In genomic region chr10:46093316-46094196, GRCh38 we compare ENCODE assay signal across 16 cellular contexts. TPM values are rescaled to one million over a fixed set of nuclear protein-coding genes. Genes with fewer than 3 reads are reported as not detected.
DNase-seq lines count a peak whose midpoint lies in the region; ATAC-seq and TF ChIP-seq lines count a peak whose summit lies in the region.
"Not testable (repeated sequence)": the region's sequence is repeated elsewhere in the genome, so short reads cannot be mapped to it uniquely, and the experiment has no call there.
"Had no signal": no experiment of that assay in that cellular context is flagged by ENCODE, and none has a peak within 500 bp of the region (broad histone marks: within the 10 kb centered on the region; RNA-seq: fewer than 3 reads in every experiment).

No MANE protein-coding gene starts in this region.

- H3K9me3 ChIP-seq in HEK293 (ENCODE audit: control insufficient read depth, insufficient read depth, low read depth, low read length); esophagus muscularis mucosa; neutrophil: not testable (repeated sequence)

- CTCF ChIA-PET in HEK293 (lab: Yijun Ruan, JAX): not testable (repeated sequence)
- CTCF ChIA-PET in activated naive CD4-positive, alpha-beta T cell treated with anti-CD3 and anti-CD28 coated beads, Interleukin-2, amount 10 ng/mL, durations not matched to agents 7 days and 5 days (lab: Charles Lee): interaction anchor here (0.6 kb wide), 1 partner anchor 60 kb away, joined by 3 read pairs; no protein-coding TSS in a partner anchor

- H3K4me1 ChIP-seq in HEK293 (ENCODE audit: control insufficient read depth, insufficient read depth, low read length); esophagus muscularis mucosa: not testable (repeated sequence)
- peaks cover 65 to 88% of the 10 kb centered on the region in 2 experiments for H3K4me1 ChIP-seq in neutrophil (ENCODE audit: control insufficient read depth in 1 of 2, insufficient read depth in 1 of 2, low read depth in 1 of 2, low read length in 1 of 2)

- not testable (repeated sequence) for H3K27me3 Mint-ChIP-seq in activated naive CD4-positive, alpha-beta T cell treated with anti-CD3 and anti-CD28 coated beads, Interleukin-2, amount 10 ng/mL, durations not matched to agents 7 days and 5 days

- POLR2A ChIA-PET in HEK293 (lab: Yijun Ruan, JAX): not testable (repeated sequence)

- peak; percentile 42 to 53 for ATAC-seq in activated CD4-positive, CD25-positive, alpha-beta regulatory T cell treated with anti-CD3 and anti-CD28 coated beads, Interleukin-2, amount 50 U/mL, for 24 hours

- not testable (repeated sequence) for H3K36me3 Mint-ChIP-seq in activated naive CD4-positive, alpha-beta T cell treated with anti-CD3 and anti-CD28 coated beads, Interleukin-2, amount 10 ng/mL, durations not matched to agents 7 days and 5 days

- not testable (repeated sequence) for TF ChIP-seq EP300 in esophagus muscularis mucosa (IDR thresholded peaks at IDR 0.05)

- not testable (repeated sequence) for TF ChIP-seq CTCF in HEK293 (tag by site-specific recombination; IDR thresholded peaks at IDR 0.05); esophagus muscularis mucosa (IDR thresholded peaks at IDR 0.05); neutrophil (IDR thresholded peaks at IDR 0.05)

- TF ChIP-seq POLR2A in esophagus muscularis mucosa (IDR thresholded peaks at IDR 0.05; ENCODE audit: low read depth): not testable (repeated sequence)

- 79% methylated on average over 9 of the region's 9 CpGs for WGBS in esophagus muscularis mucosa

- not testable (repeated sequence) for H3K4me3 Mint-ChIP-seq in activated naive CD4-positive, alpha-beta T cell treated with anti-CD3 and anti-CD28 coated beads, Interleukin-2, amount 10 ng/mL, durations not matched to agents 7 days and 5 days

- H3K27ac Mint-ChIP-seq in activated naive CD4-positive, alpha-beta T cell treated with anti-CD3 and anti-CD28 coated beads, Interleukin-2, amount 10 ng/mL, durations not matched to agents 7 days and 5 days: not testable (repeated sequence)

- not testable (repeated sequence) for H3K36me3 ChIP-seq in HEK293 (ENCODE audit: control insufficient read depth in 2 of 2, insufficient read depth in 1 of 2, low read length in 2 of 2); esophagus muscularis mucosa
- H3K36me3 ChIP-seq in neutrophil: peaks cover 12% of the 10 kb centered on the region

- not testable (repeated sequence) for H3K4me3 ChIP-seq in HEK293 (ENCODE audit: low read depth, low read length); esophagus muscularis mucosa
- H3K4me3 ChIP-seq in neutrophil (ENCODE audit: low read depth in 1 of 2, low read length in 1 of 2): peak overlapping the region; percentile 48 to 63

- H3K27ac ChIP-seq in HEK293 (ENCODE audit: extremely low read depth, low read depth, low read length); esophagus muscularis mucosa (replicated peaks in 1 of 4): not testable (repeated sequence)
- peak overlapping the region; percentile 98 for H3K27ac ChIP-seq in neutrophil

- peak; percentile 12 for DNase-seq in activated CD8-positive, alpha-beta memory T cell treated with anti-CD3 and anti-CD28 coated beads, Interleukin-2, amount 50 U/mL, for 1 hour (ENCODE audit: extremely low read depth)
- peak; percentile 64 for DNase-seq in activated naive CD4-positive, alpha-beta T cell treated with anti-CD3 and anti-CD28 coated beads, Interleukin-2, amount 10 ng/mL, durations not matched to agents 7 days and 5 days
- DNase-seq in esophagus muscularis mucosa (ENCODE audit: extremely low spot score): peak; percentile 75
- DNase-seq in stimulated activated CD8-positive, alpha-beta memory T cell treated with anti-CD3 and anti-CD28 coated beads, Interleukin-4, amount 100 ng/mL, for 48 hours: peak; percentile 47

- H3K4me1 Mint-ChIP-seq in activated naive CD4-positive, alpha-beta T cell treated with anti-CD3 and anti-CD28 coated beads, Interleukin-2, amount 10 ng/mL, durations not matched to agents 7 days and 5 days: not testable (repeated sequence)

- not testable (repeated sequence) for H3K9me3 Mint-ChIP-seq in activated naive CD4-positive, alpha-beta T cell treated with anti-CD3 and anti-CD28 coated beads, Interleukin-2, amount 10 ng/mL, durations not matched to agents 7 days and 5 days

- H3K27me3 ChIP-seq in esophagus muscularis mucosa, neutrophil: not testable (repeated sequence)

- intact Hi-C loops in esophagus muscularis mucosa (cut with DNase I): not testable (repeated sequence)

TF ChIP-seq in HEK293, 187 proteins besides CTCF, POLR2A, EP300 and RAD21:
- TF ChIP-seq ZFHX2 (tag by site-specific recombination; conservative IDR thresholded peaks at IDR 0.05): peak; percentile 99
- TF ChIP-seq EGR2 (tag by site-specific recombination; IDR thresholded peaks at IDR 0.05; ENCODE audit: low read depth): peak; percentile 100

RNA-seq across cellular contexts. Expression of gene MSMB, which starts 47.5 kb away (rescaled TPM):
- total RNA-seq in esophagus muscularis mucosa: not detected
- total RNA-seq: body of pancreas, dermis microvascular lymphatic vessel endothelial cell, frontal cortex, H7, heart right ventricle, HT1080, K562, left ventricle myocardium superior, MCF 10A had no signal

Comparison
In these comparisons a context has a peak if more than half of its experiments do, and no peak if none do; other contexts are left out.
1. DNase-seq: peak in every context shown above with its lines; median percentile 75 in esophagus muscularis mucosa; 64 in activated naive CD4-positive, alpha-beta T cell treated with anti-CD3 and anti-CD28 coated beads, Interleukin-2, amount 10 ng/mL, durations not matched to agents 7 days and 5 days; 47 in stimulated activated CD8-positive, alpha-beta memory T cell treated with anti-CD3 and anti-CD28 coated beads, Interleukin-4, amount 100 ng/mL, for 48 hours; 12 in activated CD8-positive, alpha-beta memory T cell treated with anti-CD3 and anti-CD28 coated beads, Interleukin-2, amount 50 U/mL, for 1 hour.